8 cellular contexts compared by ENCODE assay signal in genomic region chr7:100694196-100694745, GRCh38. TPM values are rescaled to one million over a fixed set of nuclear protein-coding genes. Genes with fewer than 3 reads are reported as not detected.
DNase-seq lines count a peak whose midpoint lies in the region; ATAC-seq and TF ChIP-seq lines count a peak whose summit lies in the region.

A gene with protein sequence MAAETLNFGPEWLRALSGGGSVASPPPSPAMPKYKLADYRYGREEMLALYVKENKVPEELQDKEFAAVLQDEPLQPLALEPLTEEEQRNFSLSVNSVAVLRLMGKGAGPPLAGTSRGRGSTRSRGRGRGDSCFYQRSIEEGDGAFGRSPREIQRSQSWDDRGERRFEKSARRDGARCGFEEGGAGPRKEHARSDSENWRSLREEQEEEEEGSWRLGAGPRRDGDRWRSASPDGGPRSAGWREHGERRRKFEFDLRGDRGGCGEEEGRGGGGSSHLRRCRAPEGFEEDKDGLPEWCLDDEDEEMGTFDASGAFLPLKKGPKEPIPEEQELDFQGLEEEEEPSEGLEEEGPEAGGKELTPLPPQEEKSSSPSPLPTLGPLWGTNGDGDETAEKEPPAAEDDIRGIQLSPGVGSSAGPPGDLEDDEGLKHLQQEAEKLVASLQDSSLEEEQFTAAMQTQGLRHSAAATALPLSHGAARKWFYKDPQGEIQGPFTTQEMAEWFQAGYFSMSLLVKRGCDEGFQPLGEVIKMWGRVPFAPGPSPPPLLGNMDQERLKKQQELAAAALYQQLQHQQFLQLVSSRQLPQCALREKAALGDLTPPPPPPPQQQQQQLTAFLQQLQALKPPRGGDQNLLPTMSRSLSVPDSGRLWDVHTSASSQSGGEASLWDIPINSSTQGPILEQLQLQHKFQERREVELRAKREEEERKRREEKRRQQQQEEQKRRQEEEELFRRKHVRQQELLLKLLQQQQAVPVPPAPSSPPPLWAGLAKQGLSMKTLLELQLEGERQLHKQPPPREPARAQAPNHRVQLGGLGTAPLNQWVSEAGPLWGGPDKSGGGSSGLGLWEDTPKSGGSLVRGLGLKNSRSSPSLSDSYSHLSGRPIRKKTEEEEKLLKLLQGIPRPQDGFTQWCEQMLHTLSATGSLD (N-terminal part only) (minus strand): TSS chr7:100694250. CDS start chr7:100688238, 6,012 bp downstream.

- H3K4me3 ChIP-seq in GM12865 (ENCODE audit: low read depth, low read length), result peak within 1 kb of the TSS; percentile 90
- H3K4me3 ChIP-seq in lower leg skin (ENCODE audit: low read depth, poor library complexity, severe bottlenecking), result peak within 1 kb of the TSS; percentile 82

- ATAC-seq in HG02759 (IDR thresholded peaks at IDR 0.05; ENCODE audit: unreplicated experiment), result peak; percentile 64

- TF ChIP-seq CTCF in GM12865 (IDR thresholded peaks at IDR 0.05; ENCODE audit: insufficient read depth, low read depth, low read length, missing control alignments) (no peak), lower leg skin (IDR thresholded peaks at IDR 0.05) (no peak)

- intact Hi-C loops in lower leg skin (cut with DNase I; ENCODE audit: low total_unique reads), result loop anchor here (5.0 kb wide), 1 partner anchor 158 kb away; the partner anchor contains the start of gene SLC12A9

- 1 to 2% methylated on average over 6 to 21 of the region's 81 CpGs for WGBS in lower leg skin, 2 donors

- DNase-seq in GM12865 (ENCODE audit: low read depth) (peak; percentile 83), NCI-H510A (lab: John Stamatoyannopoulos, UW) (peak; percentile 37), ecto neural progenitor cell (ENCODE audit: low spot score) (peak; percentile 86), lower leg skin (ENCODE audit: low spot score in 2 of 2) (peak in 1 of 2 donors; percentile 93), NCI-H446 treated with DMSO at 0.1 percent for 48 hours (lab: John Stamatoyannopoulos, UW) (no peak)
- peak; percentile 56 to 57 for DNase-seq in activated CD4-positive, alpha-beta T cell treated with anti-CD3 and anti-CD28 coated beads, Interleukin-2, amount 50 U/mL, for 4 hours
- peak; percentile 61 to 62 for DNase-seq in stimulated activated CD4-positive, alpha-beta T cell treated with anti-CD3 and anti-CD28 coated beads, Interleukin-4, amount 100 ng/mL, for 48 hours (ENCODE audit: low read depth in 2 of 2)

- no peak for TF ChIP-seq POLR2A in lower leg skin (IDR thresholded peaks at IDR 0.05)

RNA-seq across cellular contexts. Expression of the gene that starts here (rescaled TPM):
- total RNA-seq in lower leg skin, result 10 to 100 TPM; 34.9 to 56.6 (median 40.0) TPM
